25 cellular contexts compared by ENCODE assay signal in the genomic region with DNA sequence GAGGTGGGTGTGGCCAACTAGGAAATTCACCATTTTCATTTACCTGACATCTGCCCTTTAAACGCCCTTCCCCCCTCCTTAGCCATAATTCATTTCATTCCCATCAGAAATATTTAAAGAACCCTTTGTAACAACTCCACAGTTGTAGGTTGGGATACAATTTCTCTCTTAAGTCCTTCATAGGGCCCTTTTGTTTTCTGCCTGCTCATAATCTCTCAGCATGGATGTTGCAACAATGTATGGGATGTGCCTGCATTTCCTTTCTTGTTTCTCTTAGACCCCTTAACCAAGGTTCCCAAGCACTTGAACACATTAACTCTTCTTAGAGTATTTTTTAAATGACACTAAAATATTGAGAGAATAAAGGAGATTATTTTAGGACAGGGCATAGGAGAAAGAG. TPM values are rescaled to one million over a fixed set of nuclear protein-coding genes. Genes with fewer than 3 reads are reported as not detected.
"Had no signal": no experiment of that assay in that cellular context is flagged by ENCODE, and none has a peak within 500 bp of the region (broad histone marks: within the 10 kb centered on the region; RNA-seq: fewer than 3 reads in every experiment).

No MANE protein-coding gene starts in this region.

- H3K9me3 ChIP-seq: gastroesophageal sphincter, heart left ventricle, lower lobe of right lung, ovary, psoas muscle, suprapubic skin, thyroid gland, vagina had no signal

- H3K4me1 ChIP-seq: gastroesophageal sphincter, lower lobe of right lung, psoas muscle, spleen, suprapubic skin, vagina had no signal

- FAIRE-seq: endometrium, kidney had no signal

- H3K27me3 ChIP-seq: gastroesophageal sphincter, heart left ventricle, hepatocyte, ovary, spleen, suprapubic skin, thyroid gland, vagina had no signal

- DNase-seq: cortex of kidney; effector memory CD8-positive, alpha-beta T cell; erythroblast; foreskin fibroblast; heart left ventricle; kidney; left ventricle myocardium superior; lower lobe of right lung; naive thymus-derived CD8-positive, alpha-beta T cell; occipital lobe; ovary; posterior cingulate gyrus; psoas muscle; right cardiac atrium; spleen; stimulated activated CD4-positive, alpha-beta T cell treated with anti-CD3 and anti-CD28 coated beads, Interleukin-2, amount 100 ng/mL, for 48 hours; stimulated activated naive B cell treated with anti-CD40 and anti-IgM and Interleukin-4, amounts not matched to agents 10 μg/mL and 1 μg/mL and 100 μg/mL, for 72 hours; thyroid gland; trophoblast cell had no signal

- H3K27ac ChIP-seq: gastroesophageal sphincter, heart left ventricle, hepatocyte, lower lobe of right lung, ovary, psoas muscle, skin epidermis, spleen, suprapubic skin, thyroid gland, vagina had no signal

- H3K36me3 ChIP-seq: gastroesophageal sphincter, heart left ventricle, lower lobe of right lung, ovary, spleen, suprapubic skin, thyroid gland, vagina had no signal

- H3K4me3 ChIP-seq: gastroesophageal sphincter, heart left ventricle, hepatocyte, lower lobe of right lung, ovary, psoas muscle, skin epidermis, spleen, suprapubic skin, thyroid gland, vagina had no signal

RNA-seq across cellular contexts. Expression of gene MYO10, which starts 51.7 kb away (rescaled TPM):
- total RNA-seq: naive thymus-derived CD8-positive, alpha-beta T cell had no signal
